13 cellular contexts compared by ENCODE assay signal in genomic region chr9:34363619-34364351, GRCh38. TPM values are rescaled to one million over a fixed set of nuclear protein-coding genes. Genes with fewer than 3 reads are reported as not detected.
DNase-seq lines count a peak whose midpoint lies in the region; ATAC-seq and TF ChIP-seq lines count a peak whose summit lies in the region.
"Had no signal": no experiment of that assay in that cellular context is flagged by ENCODE, and none has a peak within 500 bp of the region (broad histone marks: within the 10 kb centered on the region; RNA-seq: fewer than 3 reads in every experiment).

No MANE protein-coding gene starts in this region.

- no peak for DNase-seq in activated CD8-positive, alpha-beta memory T cell treated with anti-CD3 and anti-CD28 coated beads, Interleukin-2, amount 10 ng/mL, durations not matched to agents 7 days and 5 days
- DNase-seq in activated CD8-positive, alpha-beta memory T cell treated with anti-CD3 and anti-CD28 coated beads, Interleukin-2, amount 50 U/mL, for 4 hours, result no peak
- DNase-seq in caudate nucleus (lab: John Stamatoyannopoulos, UW) (no peak), left kidney (ENCODE audit: low read depth, low spot score) (peak; percentile 55), ureter (ENCODE audit: low spot score) (no peak), spleen (no peak)
- DNase-seq: NCI-H1092 treated with DMSO at 0.1 percent for 48 hours, OCI-M1 had no signal

- peaks cover 18% of the 10 kb centered on the region for H3K4me1 Mint-ChIP-seq in activated CD8-positive, alpha-beta memory T cell treated with anti-CD3 and anti-CD28 coated beads, Interleukin-2, amount 10 ng/mL, durations not matched to agents 7 days and 5 days

- WGBS in spleen, 5 donors, result 41 to 52% (median 43%) methylated on average over 13 of the region's 13 CpGs

- H3K36me3 ChIP-seq in subcutaneous abdominal adipose tissue (ENCODE audit: control insufficient read depth in 5 of 5, insufficient read depth in 5 of 5, low read length in 5 of 5), result no peaks in the 10 kb centered on the region
- H3K36me3 ChIP-seq in spleen, result peaks cover 0 to 4% (median 0%) of the 10 kb centered on the region in 6 donors
- H3K36me3 ChIP-seq: HAP-1 had no signal

- no peaks in the 10 kb centered on the region for H3K9me3 ChIP-seq in subcutaneous abdominal adipose tissue (ENCODE audit: control insufficient read depth in 5 of 5, low read length in 5 of 5)
- H3K9me3 ChIP-seq in spleen, result peaks cover 0 to 7% (median 0%) of the 10 kb centered on the region in 8 donors

- H3K27me3 ChIP-seq in subcutaneous abdominal adipose tissue (ENCODE audit: control insufficient read depth in 5 of 5, insufficient read depth in 4 of 5, low read length in 5 of 5) (no peaks in the 10 kb centered on the region), spleen (replicated peaks in 1 of 7) (no peaks in the 10 kb centered on the region)

- no peak overlapping the region for H3K4me3 Mint-ChIP-seq in activated CD8-positive, alpha-beta memory T cell treated with anti-CD3 and anti-CD28 coated beads, Interleukin-2, amount 10 ng/mL, durations not matched to agents 7 days and 5 days

- peaks cover 6% of the 10 kb centered on the region for H3K9me3 Mint-ChIP-seq in activated CD8-positive, alpha-beta memory T cell treated with anti-CD3 and anti-CD28 coated beads, Interleukin-2, amount 10 ng/mL, durations not matched to agents 7 days and 5 days (ENCODE audit: low read depth)

- intact Hi-C loops in spleen (cut with DNase I; ENCODE audit: low total_unique reads), result no loop called here

- no peak overlapping the region for H3K27ac Mint-ChIP-seq in activated CD8-positive, alpha-beta memory T cell treated with anti-CD3 and anti-CD28 coated beads, Interleukin-2, amount 10 ng/mL, durations not matched to agents 7 days and 5 days

- no peaks in the 10 kb centered on the region for H3K27me3 Mint-ChIP-seq in activated CD8-positive, alpha-beta memory T cell treated with anti-CD3 and anti-CD28 coated beads, Interleukin-2, amount 10 ng/mL, durations not matched to agents 7 days and 5 days

- peak overlapping the region; percentile 18 to 50 (median 33) for H3K4me3 ChIP-seq in subcutaneous abdominal adipose tissue (ENCODE audit: low read depth in 1 of 5, low read length in 5 of 5)
- no peak overlapping the region for H3K4me3 ChIP-seq in spleen
- H3K4me3 ChIP-seq: A549, HAP-1 had no signal

- H3K9ac ChIP-seq in subcutaneous abdominal adipose tissue (ENCODE audit: low read length in 5 of 5), result peak overlapping the region in 3 of 5 donors; percentile 8 to 52 (median 41)

- TF ChIP-seq POLR2A in spleen (IDR thresholded peaks at IDR 0.05), result no peak

- CTCF ChIA-PET in activated CD8-positive, alpha-beta memory T cell treated with anti-CD3 and anti-CD28 coated beads, Interleukin-2, amount 10 ng/mL, durations not matched to agents 7 days and 5 days (lab: Charles Lee), result interaction anchor here (1.0 to 1.2 kb wide), 4 partner anchors 14 to 30 kb away, joined by 3 to 4 read pairs (median 3); no protein-coding TSS in a partner anchor

- H3K36me3 Mint-ChIP-seq in activated CD8-positive, alpha-beta memory T cell treated with anti-CD3 and anti-CD28 coated beads, Interleukin-2, amount 10 ng/mL, durations not matched to agents 7 days and 5 days, result peaks cover 19% of the 10 kb centered on the region

- H3K4me1 ChIP-seq in subcutaneous abdominal adipose tissue (ENCODE audit: control insufficient read depth in 5 of 5, insufficient read depth in 5 of 5, low read length in 5 of 5) (peaks cover 0 to 23% (median 19%) of the 10 kb centered on the region in 5 donors), spleen (no peaks in the 10 kb centered on the region)
- H3K4me1 ChIP-seq: A549, HAP-1 had no signal

- H3K27ac ChIP-seq in caudate nucleus (ENCODE audit: low read depth, low read length) (peak overlapping the region; percentile 22), subcutaneous abdominal adipose tissue (ENCODE audit: low read depth, low read length) (peak overlapping the region; percentile 45), spleen (peak overlapping the region in 3 of 8 donors; percentile 11 to 19 (median 11))
- H3K27ac ChIP-seq: A549, epithelial cell of prostate had no signal

- no peak for TF ChIP-seq CTCF in spleen (IDR thresholded peaks at IDR 0.05 in 8 of 11, conservative IDR thresholded peaks at IDR 0.05 in 3 of 11)

- ATAC-seq in activated CD8-positive, alpha-beta memory T cell treated with anti-CD3 and anti-CD28 coated beads, Interleukin-2, amount 10 ng/mL, durations not matched to agents 7 days and 5 days, result peak; percentile 49
- ATAC-seq in HG03159 (IDR thresholded peaks at IDR 0.05; ENCODE audit: unreplicated experiment), result no peak
- ATAC-seq: A549 had no signal

RNA-seq across cellular contexts. Expression of gene MYORG, which starts 12.9 kb away (rescaled TPM):
- total RNA-seq in activated CD8-positive, alpha-beta memory T cell treated with anti-CD3 and anti-CD28 coated beads, Interleukin-2, amount 10 ng/mL, durations not matched to agents 7 days and 5 days, result 1 to 10 TPM; 3.7 to 4.2 TPM
- total RNA-seq in ureter (8.1 TPM), spleen (1 to 10 TPM in 6 of 7 donors, under 1 TPM in 1; 0.97 to 2.2 (median 1.5) TPM)
- polyA plus RNA-seq in spleen, result under 1 TPM; 0.22 to 0.48 (median 0.47) TPM

RNA-seq across cellular contexts. Expression of gene NUDT2, which starts 34.4 kb away (rescaled TPM):
- total RNA-seq in activated CD8-positive, alpha-beta memory T cell treated with anti-CD3 and anti-CD28 coated beads, Interleukin-2, amount 10 ng/mL, durations not matched to agents 7 days and 5 days, result 10 to 100 TPM; 28.9 to 29.7 TPM
- 18.7 TPM for total RNA-seq in ureter
- total RNA-seq in spleen, result 10 to 100 TPM; 10.4 to 18.0 (median 14.6) TPM
- 10 to 100 TPM; 21.0 to 32.1 (median 28.0) TPM for polyA plus RNA-seq in spleen

RNA-seq across cellular contexts. Expression of gene KIF24, which starts 34.7 kb away (rescaled TPM):
- 10 to 100 TPM in 1 of 2 experiments, 1 to 10 TPM in 1; 9.3 to 13.6 TPM for total RNA-seq in activated CD8-positive, alpha-beta memory T cell treated with anti-CD3 and anti-CD28 coated beads, Interleukin-2, amount 10 ng/mL, durations not matched to agents 7 days and 5 days
- total RNA-seq in ureter (0.94 TPM), spleen (1 to 10 TPM in 3 of 7 donors, under 1 TPM in 4; 0.52 to 1.8 (median 0.83) TPM)
- polyA plus RNA-seq in spleen, result under 1 TPM; 0.15 to 0.33 (median 0.32) TPM

Comparison
In these comparisons a context has a peak if more than half of its experiments do, and no peak if none do; other contexts are left out.
1. H3K4me3 ChIP-seq: peak in subcutaneous abdominal adipose tissue (5 of 5); none in spleen (0 of 8).